9 cellular contexts compared by ENCODE assay signal in genomic region chrX:97401154-97401553, GRCh38.
DNase-seq lines count a peak whose midpoint lies in the region; ATAC-seq, FAIRE-seq and TF ChIP-seq lines count a peak whose summit lies in the region.
"Had no signal": no experiment of that assay in that cellular context is flagged by ENCODE, and none has a peak within 500 bp of the region (broad histone marks: within the 10 kb centered on the region; RNA-seq: fewer than 3 reads in every experiment).

No MANE protein-coding gene starts in this region.

- no peak for TF ChIP-seq CTCF in heart right ventricle (IDR thresholded peaks at IDR 0.05)

- H3K9me3 ChIP-seq in heart right ventricle = no peaks in the 10 kb centered on the region
- no peaks in the 10 kb centered on the region for H3K9me3 ChIP-seq in CD8-positive, alpha-beta memory T cell (ENCODE audit: low read length)

- WGBS in heart right ventricle, 2 donors = 85 to 90% methylated on average over 2 of the region's 2 CpGs

- DNase-seq in GM18507 (ENCODE audit: extremely low spot score, insufficient read length, low read depth) (no peak), heart right ventricle (no peak), AG08395 (ENCODE audit: low spot score) (no peak), kidney glomerular epithelial cell (lab: John Stamatoyannopoulos, UW) (no peak)
- no peak for DNase-seq in activated naive CD8-positive, alpha-beta T cell treated with anti-CD3 and anti-CD28 coated beads, Interleukin-2, amount 50 U/mL, for 24 hours
- no peak for DNase-seq in CD8-positive, alpha-beta memory T cell
- DNase-seq: posterior cingulate gyrus had no signal

- FAIRE-seq in GM18507 (lab: Jason Lieb, UNC) = peak; percentile 89

- H3K27me3 ChIP-seq in heart right ventricle = peaks cover 0 to 16% (median 0%) of the 10 kb centered on the region in 7 donors
- H3K27me3 ChIP-seq in CD8-positive, alpha-beta memory T cell (ENCODE audit: insufficient read depth, low read length, poor library complexity, severe bottlenecking) = no peaks in the 10 kb centered on the region

- CTCF ChIA-PET in CD8-positive, alpha-beta memory T cell (lab: Charles Lee) = no interaction called here

- intact Hi-C loops in heart right ventricle (cut with DNase I) = no loop called here

- no peaks in the 10 kb centered on the region for H3K36me3 Mint-ChIP-seq in activated naive CD8-positive, alpha-beta T cell treated with anti-CD3 and anti-CD28 coated beads, Interleukin-2, amount 50 U/mL, for 24 hours (ENCODE audit: low read depth)
- H3K36me3 Mint-ChIP-seq in CD8-positive, alpha-beta memory T cell = peaks cover 0 to 3% (median 1%) of the 10 kb centered on the region in 3 donors

- H3K4me1 Mint-ChIP-seq in activated naive CD8-positive, alpha-beta T cell treated with anti-CD3 and anti-CD28 coated beads, Interleukin-2, amount 50 U/mL, for 24 hours = peaks cover 58% of the 10 kb centered on the region
- H3K4me1 Mint-ChIP-seq in CD8-positive, alpha-beta memory T cell = peaks cover 18 to 39% (median 38%) of the 10 kb centered on the region in 3 donors

- H3K27me3 Mint-ChIP-seq in activated naive CD8-positive, alpha-beta T cell treated with anti-CD3 and anti-CD28 coated beads, Interleukin-2, amount 50 U/mL, for 24 hours = no peaks in the 10 kb centered on the region
- H3K27me3 Mint-ChIP-seq in CD8-positive, alpha-beta memory T cell = peaks cover 0 to 1% of the 10 kb centered on the region in 2 donors

- no peaks in the 10 kb centered on the region for H3K4me1 ChIP-seq in heart right ventricle
- H3K4me1 ChIP-seq in CD8-positive, alpha-beta memory T cell (ENCODE audit: insufficient read depth, low read length) = no peaks in the 10 kb centered on the region

- peak overlapping the region; percentile 61 for H3K27ac Mint-ChIP-seq in activated naive CD8-positive, alpha-beta T cell treated with anti-CD3 and anti-CD28 coated beads, Interleukin-2, amount 50 U/mL, for 24 hours
- no peak overlapping the region for H3K27ac Mint-ChIP-seq in CD8-positive, alpha-beta memory T cell

- ATAC-seq in GM19455 (IDR thresholded peaks at IDR 0.05; ENCODE audit: unreplicated experiment) = peak; percentile 54
- peak; percentile 48 for ATAC-seq in HG03097 (IDR thresholded peaks at IDR 0.05; ENCODE audit: low FRiP score, unreplicated experiment)
- no peak for ATAC-seq in activated naive CD8-positive, alpha-beta T cell treated with anti-CD3 and anti-CD28 coated beads, Interleukin-2, amount 50 U/mL, for 24 hours
- ATAC-seq in heart right ventricle = no peak

- H3K4me3 Mint-ChIP-seq in activated naive CD8-positive, alpha-beta T cell treated with anti-CD3 and anti-CD28 coated beads, Interleukin-2, amount 50 U/mL, for 24 hours = no peak overlapping the region
- H3K4me3 Mint-ChIP-seq in CD8-positive, alpha-beta memory T cell = peak overlapping the region in 1 of 7 donors; percentile 52

- no peak overlapping the region for H3K27ac ChIP-seq in heart right ventricle
- H3K27ac ChIP-seq in CD8-positive, alpha-beta memory T cell (ENCODE audit: low read depth, low read length) = no peak overlapping the region

- H3K36me3 ChIP-seq in heart right ventricle = no peaks in the 10 kb centered on the region
- H3K36me3 ChIP-seq in CD8-positive, alpha-beta memory T cell (ENCODE audit: insufficient read depth, low read length) = no peaks in the 10 kb centered on the region

- POLR2A ChIA-PET in CD8-positive, alpha-beta memory T cell (lab: Charles Lee) = no interaction called here

- H3K9me3 Mint-ChIP-seq in activated naive CD8-positive, alpha-beta T cell treated with anti-CD3 and anti-CD28 coated beads, Interleukin-2, amount 50 U/mL, for 24 hours = no peaks in the 10 kb centered on the region
- no peaks in the 10 kb centered on the region for H3K9me3 Mint-ChIP-seq in CD8-positive, alpha-beta memory T cell

- no peak overlapping the region for H3K4me3 ChIP-seq in heart right ventricle
- H3K4me3 ChIP-seq in CD8-positive, alpha-beta memory T cell (ENCODE audit: low read length) = no peak overlapping the region

Comparison
In these comparisons a context has a peak if more than half of its experiments do, and no peak if none do; other contexts are left out.
1. ATAC-seq: peak in GM19455 (single experiment) and HG03097 (single experiment); none in activated naive CD8-positive, alpha-beta T cell treated with anti-CD3 and anti-CD28 coated beads, Interleukin-2, amount 50 U/mL, for 24 hours (single experiment) and heart right ventricle (0 of 8).